8 cellular contexts compared by ENCODE assay signal in the genomic region with DNA sequence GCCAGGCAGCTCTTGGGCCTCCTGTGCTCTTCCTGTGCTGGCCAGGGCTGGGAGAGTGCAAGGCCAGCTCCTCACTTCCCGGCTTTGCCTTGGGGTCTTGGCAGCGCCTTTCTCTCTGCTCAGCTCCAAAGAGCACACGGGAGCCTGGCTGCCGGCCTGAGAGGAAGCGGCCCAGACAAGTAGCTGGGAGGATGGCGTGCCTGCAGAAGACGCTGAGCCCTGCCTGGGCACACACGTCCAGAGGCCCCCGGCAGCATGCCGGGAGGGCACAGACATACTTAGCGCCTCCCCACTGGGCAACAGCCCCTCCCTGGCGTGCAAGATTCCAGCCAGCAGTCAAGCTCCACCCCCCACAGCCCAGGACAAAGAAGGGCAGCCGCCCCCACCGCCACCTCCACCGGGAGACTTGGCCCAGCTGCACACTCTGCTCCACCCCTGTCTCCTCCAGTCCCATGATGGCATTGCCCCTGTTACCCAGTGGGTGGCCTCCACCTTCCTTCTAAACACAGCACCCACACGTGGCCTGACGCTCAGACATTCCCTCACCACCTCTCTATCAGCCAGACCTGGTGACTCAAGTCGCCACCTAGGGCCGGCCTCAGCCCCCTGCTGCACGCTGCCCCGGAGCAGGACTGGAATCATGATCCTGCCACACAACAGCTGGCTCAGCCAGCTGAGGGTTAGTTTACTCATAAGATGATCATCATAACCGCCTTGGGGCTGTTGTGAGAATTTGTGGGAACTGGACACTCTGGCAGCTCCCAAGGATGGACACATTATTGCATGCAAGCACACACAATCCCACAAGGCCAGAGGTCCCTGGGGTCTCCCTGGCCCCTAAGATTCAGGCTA. TPM values are rescaled to one million over a fixed set of nuclear protein-coding genes. Genes with fewer than 3 reads are reported as not detected.
A peak's percentile ranks its signal among the peaks of the same experiment; 100 is the strongest.
DNase-seq lines count a peak whose midpoint lies in the region; ATAC-seq and TF ChIP-seq lines count a peak whose summit lies in the region.

No MANE protein-coding gene starts in this region.

- no peaks in the 10 kb centered on the region for H3K9me3 Mint-ChIP-seq in activated CD4-positive, alpha-beta T cell treated with anti-CD3 and anti-CD28 coated beads for 36 hours (ENCODE audit: low read depth)

- POLR2A ChIA-PET in activated CD4-positive, alpha-beta T cell treated with anti-CD3 and anti-CD28 coated beads for 36 hours (lab: Charles Lee) = no interaction called here

- WGBS in right lobe of liver (ENCODE audit: insufficient coverage, low coverage, low lambda C conversion rate, missing lambda C conversion rate) = 7% methylated on average over 3 of the region's 22 CpGs

- TF ChIP-seq CTCF in right lobe of liver (IDR thresholded peaks at IDR 0.05) = peak; percentile 24 to 55 (median 48)

- no peaks in the 10 kb centered on the region for H3K27me3 Mint-ChIP-seq in activated CD4-positive, alpha-beta T cell treated with anti-CD3 and anti-CD28 coated beads for 36 hours

- TF ChIP-seq POLR2A in right lobe of liver (IDR thresholded peaks at IDR 0.05) = no peak

- no peaks in the 10 kb centered on the region for H3K36me3 ChIP-seq in right lobe of liver

- no peaks in the 10 kb centered on the region for H3K27me3 ChIP-seq in right lobe of liver

- H3K36me3 Mint-ChIP-seq in activated CD4-positive, alpha-beta T cell treated with anti-CD3 and anti-CD28 coated beads for 36 hours (ENCODE audit: low read depth) = no peaks in the 10 kb centered on the region

- DNase-seq in C1 segment of cervical spinal cord (lab: John Stamatoyannopoulos, UW) = peak in 9 of 14 donors; percentile 17 to 70 (median 43)
- peak; percentile 35 for DNase-seq in NCI-H2107 treated with DMSO at 0.1 percent for 48 hours (lab: John Stamatoyannopoulos, UW; ENCODE audit: unreplicated experiment)
- DNase-seq in activated CD4-positive, alpha-beta T cell treated with anti-CD3 and anti-CD28 coated beads for 36 hours = peak; percentile 71
- DNase-seq in dermis microvascular lymphatic vessel endothelial cell (ENCODE audit: low read depth in 2 of 2) = peak; percentile 20 to 80
- peak in 2 of 3 donors; percentile 72 to 77 for DNase-seq in right lobe of liver
- DNase-seq in stimulated activated CD8-positive, alpha-beta memory T cell treated with anti-CD3 and anti-CD28 coated beads, Interleukin-15, amount 100 ng/mL, for 48 hours (ENCODE audit: low read depth in 2 of 2) = peak; percentile 28 to 29

- H3K4me1 Mint-ChIP-seq in activated CD4-positive, alpha-beta T cell treated with anti-CD3 and anti-CD28 coated beads for 36 hours = peaks cover 8% of the 10 kb centered on the region

- peak overlapping the region in 1 of 3 donors; percentile 18 for H3K27ac ChIP-seq in right lobe of liver

- H3K27ac Mint-ChIP-seq in activated CD4-positive, alpha-beta T cell treated with anti-CD3 and anti-CD28 coated beads for 36 hours = no peak overlapping the region

- intact Hi-C loops in activated CD4-positive, alpha-beta T cell treated with anti-CD3 and anti-CD28 coated beads for 36 hours (cut with DNase I, micrococcal nuclease) = loop anchor here in 1 of 2 experiments (1.0 kb wide), 1 partner anchor 38 kb away; no protein-coding TSS in a partner anchor
- intact Hi-C loops in right lobe of liver (cut with DNase I) = no loop called here

- ATAC-seq in GM21390 (IDR thresholded peaks at IDR 0.05; ENCODE audit: unreplicated experiment) = peak; percentile 74
- ATAC-seq in activated CD4-positive, alpha-beta T cell treated with anti-CD3 and anti-CD28 coated beads for 36 hours = peak; percentile 93
- peak; percentile 80 to 89 (median 84) for ATAC-seq in right lobe of liver
- no peak for ATAC-seq in HG03378 (IDR thresholded peaks at IDR 0.05; ENCODE audit: unreplicated experiment)

- no peaks in the 10 kb centered on the region for H3K9me3 ChIP-seq in right lobe of liver

- CTCF ChIA-PET in activated CD4-positive, alpha-beta T cell treated with anti-CD3 and anti-CD28 coated beads for 36 hours (lab: Charles Lee) = interaction anchor here (0.7 to 2.8 kb wide), 12 partner anchors 9 to 244 kb away, joined by 3 to 34 read pairs (median 4); a partner anchor contains a TSS

- no peak overlapping the region for H3K4me3 Mint-ChIP-seq in activated CD4-positive, alpha-beta T cell treated with anti-CD3 and anti-CD28 coated beads for 36 hours

- peaks cover 0 to 11% (median 0%) of the 10 kb centered on the region in 4 donors for H3K4me1 ChIP-seq in right lobe of liver

- no peak overlapping the region for H3K4me3 ChIP-seq in right lobe of liver

RNA-seq across cellular contexts. Expression of a gene that starts 12.4 kb away (rescaled TPM):
- under 1 TPM in 1 of 2 experiments, not detected in 1; 0.26 TPM for total RNA-seq in activated CD4-positive, alpha-beta T cell treated with anti-CD3 and anti-CD28 coated beads for 36 hours
- not detected in 2 replicates for total RNA-seq in dermis microvascular lymphatic vessel endothelial cell
- total RNA-seq in right lobe of liver = 1 to 10 TPM in 4 of 6 experiments, under 1 TPM in 2; 0.48 to 2.8 (median 1.6) TPM

RNA-seq across cellular contexts. Expression of a gene that starts 23.2 kb away (rescaled TPM):
- total RNA-seq in activated CD4-positive, alpha-beta T cell treated with anti-CD3 and anti-CD28 coated beads for 36 hours = under 1 TPM; 0.55 to 0.70 TPM
- under 0.01 and 8.1 TPM in 2 replicates for total RNA-seq in dermis microvascular lymphatic vessel endothelial cell
- total RNA-seq in right lobe of liver = 100 to 1,000 TPM in 1 of 6 experiments, 10 to 100 TPM in 4, 1 to 10 TPM in 1; 9.3 to 109 (median 34.7) TPM

RNA-seq across cellular contexts. Expression of a gene that starts 27.7 kb away (rescaled TPM):
- total RNA-seq in activated CD4-positive, alpha-beta T cell treated with anti-CD3 and anti-CD28 coated beads for 36 hours = 10 to 100 TPM; 61.1 to 64.0 TPM
- total RNA-seq in dermis microvascular lymphatic vessel endothelial cell (21.3 and 23.6 TPM in 2 replicates), right lobe of liver (10 to 100 TPM in 5 of 6 experiments, 1 to 10 TPM in 1; 9.9 to 18.1 (median 12.0) TPM)

RNA-seq across cellular contexts. Expression of a gene that starts 48.2 kb away (rescaled TPM):
- 1 to 10 TPM in 1 of 2 experiments, under 1 TPM in 1; 0.77 to 1.1 TPM for total RNA-seq in activated CD4-positive, alpha-beta T cell treated with anti-CD3 and anti-CD28 coated beads for 36 hours
- 2.8 and 6.8 TPM in 2 replicates for total RNA-seq in dermis microvascular lymphatic vessel endothelial cell
- 1 to 10 TPM in 2 of 6 experiments, under 1 TPM in 3, not detected in 1; 0.50 to 3.8 (median 0.77) TPM for total RNA-seq in right lobe of liver
